15 cellular contexts compared by ENCODE assay signal in genomic region chr15:44670087-44670945, GRCh38. TPM values are rescaled to one million over a fixed set of nuclear protein-coding genes. Genes with fewer than 3 reads are reported as not detected.
DNase-seq lines count a peak whose midpoint lies in the region; ATAC-seq and TF ChIP-seq lines count a peak whose summit lies in the region.
"Had no signal": no experiment of that assay in that cellular context is flagged by ENCODE, and none has a peak within 500 bp of the region (broad histone marks: within the 10 kb centered on the region; RNA-seq: fewer than 3 reads in every experiment).

No MANE protein-coding gene starts in this region.

- peaks cover 89% of the 10 kb centered on the region for H3K4me1 Mint-ChIP-seq in activated naive CD4-positive, alpha-beta T cell treated with anti-CD3 and anti-CD28 coated beads, Interleukin-2, amount 50 U/mL, for 24 hours
- peaks cover 84% of the 10 kb centered on the region for H3K4me1 Mint-ChIP-seq in activated CD4-positive, alpha-beta memory T cell treated with anti-CD3 and anti-CD28 coated beads for 36 hours (ENCODE audit: low read depth)

- peaks cover 5% of the 10 kb centered on the region for H3K36me3 Mint-ChIP-seq in activated naive CD4-positive, alpha-beta T cell treated with anti-CD3 and anti-CD28 coated beads, Interleukin-2, amount 50 U/mL, for 24 hours
- no peaks in the 10 kb centered on the region for H3K36me3 Mint-ChIP-seq in activated CD4-positive, alpha-beta memory T cell treated with anti-CD3 and anti-CD28 coated beads for 36 hours

- H3K9me3 Mint-ChIP-seq in activated naive CD4-positive, alpha-beta T cell treated with anti-CD3 and anti-CD28 coated beads, Interleukin-2, amount 50 U/mL, for 24 hours: no peaks in the 10 kb centered on the region
- no peaks in the 10 kb centered on the region for H3K9me3 Mint-ChIP-seq in activated CD4-positive, alpha-beta memory T cell treated with anti-CD3 and anti-CD28 coated beads for 36 hours

- no peak for DNase-seq in activated naive CD4-positive, alpha-beta T cell treated with Interleukin-2 at 50 U/mL for 16 hours
- no peak for DNase-seq in activated CD4-positive, alpha-beta memory T cell treated with anti-CD3 and anti-CD28 coated beads for 36 hours
- DNase-seq in kidney tubule cell (ENCODE audit: low spot score) (peak; percentile 66), thyroid gland (peak; percentile 33 to 48), left ventricle myocardium inferior (no peak)
- DNase-seq: activated gamma-delta T cell treated with Interleukin-2 at 50 U/mL for 16 hours, head of caudate nucleus, SHP77 treated with DMSO at 0.1 percent for 48 hours, small intestine, T-helper 9 cell had no signal

- TF ChIP-seq CTCF in thyroid gland (IDR thresholded peaks at IDR 0.05) (no peak), left ventricle myocardium inferior (IDR thresholded peaks at IDR 0.05; ENCODE audit: borderline replicate concordance) (no peak)

- peak overlapping the region; percentile 94 for H3K27ac Mint-ChIP-seq in activated naive CD4-positive, alpha-beta T cell treated with anti-CD3 and anti-CD28 coated beads, Interleukin-2, amount 50 U/mL, for 24 hours
- peak overlapping the region; percentile 50 for H3K27ac Mint-ChIP-seq in activated CD4-positive, alpha-beta memory T cell treated with anti-CD3 and anti-CD28 coated beads for 36 hours

- CTCF ChIA-PET in activated CD4-positive, alpha-beta memory T cell treated with anti-CD3 and anti-CD28 coated beads for 36 hours (lab: Charles Lee): interaction anchor here (1.6 kb wide), 1 partner anchor 68 kb away, joined by 4 read pairs; no protein-coding TSS in a partner anchor

- no peaks in the 10 kb centered on the region for H3K27me3 Mint-ChIP-seq in activated naive CD4-positive, alpha-beta T cell treated with anti-CD3 and anti-CD28 coated beads, Interleukin-2, amount 50 U/mL, for 24 hours
- no peaks in the 10 kb centered on the region for H3K27me3 Mint-ChIP-seq in activated CD4-positive, alpha-beta memory T cell treated with anti-CD3 and anti-CD28 coated beads for 36 hours

- ATAC-seq in HG03139 (IDR thresholded peaks at IDR 0.05; ENCODE audit: unreplicated experiment) (no peak), HG02970 (IDR thresholded peaks at IDR 0.05; ENCODE audit: low FRiP score, unreplicated experiment) (no peak)
- ATAC-seq: HCT116 had no signal

- intact Hi-C loops in activated CD4-positive, alpha-beta memory T cell treated with anti-CD3 and anti-CD28 coated beads for 36 hours (cut with micrococcal nuclease): no loop called here
- intact Hi-C loops in thyroid gland (cut with DNase I): no loop called here
- intact Hi-C loops in left ventricle myocardium inferior (cut with micrococcal nuclease): no loop called here

- H3K4me3 ChIP-seq in thyroid gland (replicated peaks in 1 of 3) (no peak overlapping the region), left ventricle myocardium inferior (no peak overlapping the region)

- POLR2A ChIA-PET in activated CD4-positive, alpha-beta memory T cell treated with anti-CD3 and anti-CD28 coated beads for 36 hours (lab: Charles Lee): interaction anchor here (0.5 to 1.3 kb wide), 6 partner anchors 40 to 702 kb away, joined by 3 to 5 read pairs (median 3); partner anchors contain the start of genes B2M and TRIM69

- no peaks in the 10 kb centered on the region for H3K9me3 ChIP-seq in thyroid gland
- no peaks in the 10 kb centered on the region for H3K9me3 ChIP-seq in left ventricle myocardium inferior (replicated peaks)

- H3K4me1 ChIP-seq in thyroid gland: peaks cover 9 to 18% of the 10 kb centered on the region in 2 donors
- H3K4me1 ChIP-seq in left ventricle myocardium inferior: peaks cover 12% of the 10 kb centered on the region

- H3K36me3 ChIP-seq in thyroid gland (no peaks in the 10 kb centered on the region), left ventricle myocardium inferior (no peaks in the 10 kb centered on the region)

- H3K4me3 Mint-ChIP-seq in activated naive CD4-positive, alpha-beta T cell treated with anti-CD3 and anti-CD28 coated beads, Interleukin-2, amount 50 U/mL, for 24 hours: peak overlapping the region; percentile 39
- no peak overlapping the region for H3K4me3 Mint-ChIP-seq in activated CD4-positive, alpha-beta memory T cell treated with anti-CD3 and anti-CD28 coated beads for 36 hours

- no peaks in the 10 kb centered on the region for H3K27me3 ChIP-seq in thyroid gland
- no peaks in the 10 kb centered on the region for H3K27me3 ChIP-seq in left ventricle myocardium inferior (ENCODE audit: low read depth)

- H3K27ac ChIP-seq in thyroid gland (peak overlapping the region; percentile 22 to 82 (median 53)), left ventricle myocardium inferior (replicated peaks) (no peak overlapping the region)

- 72 to 80% methylated on average over 6 of the region's 6 CpGs for WGBS in thyroid gland, 2 donors

- TF ChIP-seq POLR2A in thyroid gland (IDR thresholded peaks at IDR 0.05): no peak

RNA-seq across cellular contexts. Expression of gene SPG11, which starts 6.9 kb away (rescaled TPM):
- 10 to 100 TPM; 84.6 to 86.8 TPM for total RNA-seq in activated CD4-positive, alpha-beta memory T cell treated with anti-CD3 and anti-CD28 coated beads for 36 hours
- total RNA-seq in thyroid gland (100 to 1,000 TPM; 123 to 182 (median 168) TPM), left ventricle myocardium inferior (49.6 TPM)

RNA-seq across cellular contexts. Expression of gene PATL2, which starts 40.8 kb away (rescaled TPM):
- total RNA-seq in activated CD4-positive, alpha-beta memory T cell treated with anti-CD3 and anti-CD28 coated beads for 36 hours: 10 to 100 TPM; 16.5 to 17.2 TPM
- total RNA-seq in thyroid gland: 1 to 10 TPM in 3 of 4 donors, under 1 TPM in 1; 0.22 to 3.8 (median 1.7) TPM
- total RNA-seq in left ventricle myocardium inferior: 3.7 TPM
- total RNA-seq: bronchial epithelial cell had no signal

RNA-seq across cellular contexts. Expression of gene B2M, which starts 41.0 kb away (rescaled TPM):
- total RNA-seq in activated CD4-positive, alpha-beta memory T cell treated with anti-CD3 and anti-CD28 coated beads for 36 hours: 1,000 to 10,000 TPM; 6,098 to 6,314 TPM
- total RNA-seq in thyroid gland (1,000 to 10,000 TPM; 2,538 to 3,855 (median 2,897) TPM), left ventricle myocardium inferior (1,128 TPM)

Comparison
In these comparisons a context has a peak if more than half of its experiments do, and no peak if none do; other contexts are left out.
1. DNase-seq: peak in kidney tubule cell (single experiment) and thyroid gland (2 of 2); none in activated naive CD4-positive, alpha-beta T cell treated with Interleukin-2 at 50 U/mL for 16 hours (single experiment), activated CD4-positive, alpha-beta memory T cell treated with anti-CD3 and anti-CD28 coated beads for 36 hours (single experiment) and left ventricle myocardium inferior (single experiment).